Comparison of ENCODE assay signal across 1 cellular context in the genomic region with DNA sequence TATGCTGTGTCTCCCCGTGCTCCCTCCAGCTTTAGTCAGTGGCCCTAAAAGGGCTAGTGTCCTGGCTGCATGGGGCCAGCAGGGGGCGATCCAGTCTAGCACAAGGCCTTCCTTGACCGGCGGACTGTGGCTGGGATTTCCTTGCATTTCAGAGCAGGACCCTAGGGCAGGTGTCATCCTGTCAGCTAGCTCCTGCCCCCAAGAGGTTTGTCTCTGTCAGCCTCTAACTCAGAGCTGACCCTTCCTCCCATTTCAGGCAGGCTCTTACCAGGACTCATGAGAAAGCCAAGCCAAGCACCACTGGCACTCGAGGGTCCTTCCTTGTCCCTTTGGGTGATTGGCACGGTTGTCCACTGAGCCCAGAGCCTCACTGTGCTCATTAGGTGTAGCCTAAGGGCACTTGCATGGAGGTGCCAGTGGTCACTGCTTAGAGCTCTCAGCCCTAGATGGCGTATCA.
TF ChIP-seq lines count a peak whose summit lies in the region.

No MANE protein-coding gene starts in this region.

TF ChIP-seq in HepG2, 621 proteins besides CTCF, POLR2A, EP300 and RAD21 (continued from another document):
- TF ChIP-seq STAG1 (CRISPR knock-in tag; IDR thresholded peaks at IDR 0.05) (peak; percentile 64), JDP2 (CRISPR knock-in tag; IDR thresholded peaks at IDR 0.05; ENCODE audit: borderline replicate concordance) (no peak), IRF2 (CRISPR knock-in tag; IDR thresholded peaks at IDR 0.05) (no peak), NAIF1 (CRISPR knock-in tag; IDR thresholded peaks at IDR 0.05; ENCODE audit: borderline replicate concordance) (no peak), ZNF44 (CRISPR knock-in tag; IDR thresholded peaks at IDR 0.05) (0 out of 2 replicates have a peak, but pooled peaks have one; percentile 53), GATA4 (IDR thresholded peaks at IDR 0.05; ENCODE audit: borderline replicate concordance, low read depth) (no peak), ZNF20 (CRISPR knock-in tag; IDR thresholded peaks at IDR 0.05) (no peak), ZSCAN25 (CRISPR knock-in tag; IDR thresholded peaks at IDR 0.05) (no peak), ZNF672 (CRISPR knock-in tag; IDR thresholded peaks at IDR 0.05) (no peak), ZNF552 (CRISPR knock-in tag; IDR thresholded peaks at IDR 0.05; ENCODE audit: borderline replicate concordance) (no peak), PHF21A (CRISPR knock-in tag; IDR thresholded peaks at IDR 0.05) (no peak), SSRP1 (CRISPR knock-in tag; IDR thresholded peaks at IDR 0.05) (no peak), ATM (IDR thresholded peaks at IDR 0.05; ENCODE audit: borderline replicate concordance) (no peak), ZNF598 (CRISPR knock-in tag; IDR thresholded peaks at IDR 0.05; ENCODE audit: borderline replicate concordance) (no peak), SOX13 (IDR thresholded peaks at IDR 0.05) (no peak), SOX13 (CRISPR knock-in tag; conservative IDR thresholded peaks at IDR 0.05 in 1 of 2, IDR thresholded peaks at IDR 0.05 in 1 of 2) (no peak), NFATC3 (CRISPR knock-in tag; IDR thresholded peaks at IDR 0.05) (no peak), ZNF891 (CRISPR knock-in tag; IDR thresholded peaks at IDR 0.05) (no peak), RARA (CRISPR knock-in tag; IDR thresholded peaks at IDR 0.05) (no peak), MZF1 (CRISPR knock-in tag; IDR thresholded peaks at IDR 0.05; ENCODE audit: borderline replicate concordance) (no peak), ARID2 (CRISPR knock-in tag; IDR thresholded peaks at IDR 0.05; ENCODE audit: borderline replicate concordance) (no peak), ZNF616 (CRISPR knock-in tag; IDR thresholded peaks at IDR 0.05; ENCODE audit: low read depth) (no peak), XRCC5 (optimal IDR thresholded peaks at IDR 0.05; ENCODE audit: low read length) (peak; percentile 88), ZNF619 (CRISPR knock-in tag; IDR thresholded peaks at IDR 0.05) (no peak), ZBTB7A (CRISPR knock-in tag; IDR thresholded peaks at IDR 0.05) (0 out of 2 replicates have a peak, but pooled peaks have one; percentile 16), KDM2A (CRISPR knock-in tag; IDR thresholded peaks at IDR 0.05; ENCODE audit: borderline replicate concordance, low read depth) (0 out of 2 replicates have a peak, but pooled peaks have one; percentile 24), FOXC1 (CRISPR knock-in tag; IDR thresholded peaks at IDR 0.05; ENCODE audit: borderline replicate concordance) (no peak), PCBP1 (IDR thresholded peaks at IDR 0.05; ENCODE audit: borderline replicate concordance, low read depth, low read length) (no peak), HHEX (CRISPR knock-in tag; IDR thresholded peaks at IDR 0.05) (no peak), MYC (CRISPR knock-in tag; IDR thresholded peaks at IDR 0.05; ENCODE audit: borderline replicate concordance) (no peak), ZNF263 (CRISPR knock-in tag; IDR thresholded peaks at IDR 0.05) (peak; percentile 91), ZNF605 (CRISPR knock-in tag; IDR thresholded peaks at IDR 0.05) (no peak), GTF2F1 (IDR thresholded peaks at IDR 0.05; ENCODE audit: low read length) (no peak)
- TF ChIP-seq, protein P1, sequence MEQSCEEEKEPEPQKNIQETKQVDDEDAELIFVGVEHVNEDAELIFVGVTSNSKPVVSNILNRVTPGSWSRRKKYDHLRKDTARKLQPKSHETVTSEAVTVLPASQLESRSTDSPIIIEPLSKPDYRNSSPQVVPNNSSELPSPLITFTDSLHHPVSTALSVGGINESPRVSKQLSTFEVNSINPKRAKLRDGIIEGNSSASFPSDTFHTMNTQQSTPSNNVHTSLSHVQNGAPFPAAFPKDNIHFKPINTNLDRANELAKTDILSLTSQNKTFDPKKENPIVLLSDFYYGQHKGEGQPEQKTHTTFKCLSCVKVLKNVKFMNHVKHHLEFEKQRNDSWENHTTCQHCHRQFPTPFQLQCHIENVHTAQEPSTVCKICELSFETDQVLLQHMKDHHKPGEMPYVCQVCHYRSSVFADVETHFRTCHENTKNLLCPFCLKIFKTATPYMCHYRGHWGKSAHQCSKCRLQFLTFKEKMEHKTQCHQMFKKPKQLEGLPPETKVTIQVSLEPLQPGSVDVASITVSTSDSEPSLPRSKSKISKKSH (CRISPR knock-in tag; IDR thresholded peaks at IDR 0.05; ENCODE audit: borderline replicate concordance), result no peak
- TF ChIP-seq, protein P2, sequence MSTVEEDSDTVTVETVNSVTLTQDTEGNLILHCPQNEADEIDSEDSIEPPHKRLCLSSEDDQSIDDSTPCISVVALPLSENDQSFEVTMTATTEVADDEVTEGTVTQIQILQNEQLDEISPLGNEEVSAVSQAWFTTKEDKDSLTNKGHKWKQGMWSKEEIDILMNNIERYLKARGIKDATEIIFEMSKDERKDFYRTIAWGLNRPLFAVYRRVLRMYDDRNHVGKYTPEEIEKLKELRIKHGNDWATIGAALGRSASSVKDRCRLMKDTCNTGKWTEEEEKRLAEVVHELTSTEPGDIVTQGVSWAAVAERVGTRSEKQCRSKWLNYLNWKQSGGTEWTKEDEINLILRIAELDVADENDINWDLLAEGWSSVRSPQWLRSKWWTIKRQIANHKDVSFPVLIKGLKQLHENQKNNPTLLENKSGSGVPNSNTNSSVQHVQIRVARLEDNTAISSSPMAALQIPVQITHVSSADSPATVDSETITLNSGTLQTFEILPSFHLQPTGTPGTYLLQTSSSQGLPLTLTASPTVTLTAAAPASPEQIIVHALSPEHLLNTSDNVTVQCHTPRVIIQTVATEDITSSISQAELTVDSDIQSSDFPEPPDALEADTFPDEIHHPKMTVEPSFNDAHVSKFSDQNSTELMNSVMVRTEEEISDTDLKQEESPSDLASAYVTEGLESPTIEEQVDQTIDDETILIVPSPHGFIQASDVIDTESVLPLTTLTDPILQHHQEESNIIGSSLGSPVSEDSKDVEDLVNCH (CRISPR knock-in tag; IDR thresholded peaks at IDR 0.05), result no peak
- TF ChIP-seq, protein P3, sequence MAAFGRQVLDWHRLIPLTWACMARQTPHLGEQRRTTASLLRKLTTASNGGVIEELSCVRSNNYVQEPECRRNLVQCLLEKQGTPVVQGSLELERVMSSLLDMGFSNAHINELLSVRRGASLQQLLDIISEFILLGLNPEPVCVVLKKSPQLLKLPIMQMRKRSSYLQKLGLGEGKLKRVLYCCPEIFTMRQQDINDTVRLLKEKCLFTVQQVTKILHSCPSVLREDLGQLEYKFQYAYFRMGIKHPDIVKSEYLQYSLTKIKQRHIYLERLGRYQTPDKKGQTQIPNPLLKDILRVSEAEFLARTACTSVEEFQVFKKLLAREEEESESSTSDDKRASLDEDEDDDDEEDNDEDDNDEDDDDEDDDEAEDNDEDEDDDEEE (CRISPR knock-in tag; IDR thresholded peaks at IDR 0.05), result no peak
- TF ChIP-seq, protein P4, sequence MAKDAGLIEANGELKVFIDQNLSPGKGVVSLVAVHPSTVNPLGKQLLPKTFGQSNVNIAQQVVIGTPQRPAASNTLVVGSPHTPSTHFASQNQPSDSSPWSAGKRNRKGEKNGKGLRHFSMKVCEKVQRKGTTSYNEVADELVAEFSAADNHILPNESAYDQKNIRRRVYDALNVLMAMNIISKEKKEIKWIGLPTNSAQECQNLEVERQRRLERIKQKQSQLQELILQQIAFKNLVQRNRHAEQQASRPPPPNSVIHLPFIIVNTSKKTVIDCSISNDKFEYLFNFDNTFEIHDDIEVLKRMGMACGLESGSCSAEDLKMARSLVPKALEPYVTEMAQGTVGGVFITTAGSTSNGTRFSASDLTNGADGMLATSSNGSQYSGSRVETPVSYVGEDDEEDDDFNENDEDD (CRISPR knock-in tag; IDR thresholded peaks at IDR 0.05; ENCODE audit: borderline replicate concordance), result no peak
- TF ChIP-seq, protein P5, sequence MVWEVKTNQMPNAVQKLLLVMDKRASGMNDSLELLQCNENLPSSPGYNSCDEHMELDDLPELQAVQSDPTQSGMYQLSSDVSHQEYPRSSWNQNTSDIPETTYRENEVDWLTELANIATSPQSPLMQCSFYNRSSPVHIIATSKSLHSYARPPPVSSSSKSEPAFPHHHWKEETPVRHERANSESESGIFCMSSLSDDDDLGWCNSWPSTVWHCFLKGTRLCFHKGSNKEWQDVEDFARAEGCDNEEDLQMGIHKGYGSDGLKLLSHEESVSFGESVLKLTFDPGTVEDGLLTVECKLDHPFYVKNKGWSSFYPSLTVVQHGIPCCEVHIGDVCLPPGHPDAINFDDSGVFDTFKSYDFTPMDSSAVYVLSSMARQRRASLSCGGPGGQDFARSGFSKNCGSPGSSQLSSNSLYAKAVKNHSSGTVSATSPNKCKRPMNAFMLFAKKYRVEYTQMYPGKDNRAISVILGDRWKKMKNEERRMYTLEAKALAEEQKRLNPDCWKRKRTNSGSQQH (CRISPR knock-in tag; IDR thresholded peaks at IDR 0.05; ENCODE audit: low read depth), result no peak
- TF ChIP-seq, protein P6, sequence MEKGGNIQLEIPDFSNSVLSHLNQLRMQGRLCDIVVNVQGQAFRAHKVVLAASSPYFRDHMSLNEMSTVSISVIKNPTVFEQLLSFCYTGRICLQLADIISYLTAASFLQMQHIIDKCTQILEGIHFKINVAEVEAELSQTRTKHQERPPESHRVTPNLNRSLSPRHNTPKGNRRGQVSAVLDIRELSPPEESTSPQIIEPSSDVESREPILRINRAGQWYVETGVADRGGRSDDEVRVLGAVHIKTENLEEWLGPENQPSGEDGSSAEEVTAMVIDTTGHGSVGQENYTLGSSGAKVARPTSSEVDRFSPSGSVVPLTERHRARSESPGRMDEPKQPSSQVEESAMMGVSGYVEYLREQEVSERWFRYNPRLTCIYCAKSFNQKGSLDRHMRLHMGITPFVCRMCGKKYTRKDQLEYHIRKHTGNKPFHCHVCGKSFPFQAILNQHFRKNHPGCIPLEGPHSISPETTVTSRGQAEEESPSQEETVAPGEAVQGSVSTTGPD (CRISPR knock-in tag; IDR thresholded peaks at IDR 0.05), result no peak
